22 cellular contexts compared by ENCODE assay signal in genomic region chr19:29953352-29954247, GRCh38. TPM values are rescaled to one million over a fixed set of nuclear protein-coding genes. Genes with fewer than 3 reads are reported as not detected.
DNase-seq lines count a peak whose midpoint lies in the region; ATAC-seq and TF ChIP-seq lines count a peak whose summit lies in the region.
"Had no signal": no experiment of that assay in that cellular context is flagged by ENCODE, and none has a peak within 500 bp of the region (broad histone marks: within the 10 kb centered on the region; RNA-seq: fewer than 3 reads in every experiment).

No MANE protein-coding gene starts in this region.

- no peaks in the 10 kb centered on the region for H3K9me3 ChIP-seq in mucosa of descending colon
- H3K9me3 ChIP-seq in right atrium auricular region: no peaks in the 10 kb centered on the region
- H3K9me3 ChIP-seq: stomach had no signal

- H3K9me3 Mint-ChIP-seq in T-helper 1 cell treated with Interleukin-12 subunit alpha and Interleukin-12 subunit beta and Interleukin-4 antibody, amounts not matched to agents 30 μg/mL and 1 μg/mL, for 36 hours: no peaks in the 10 kb centered on the region
- H3K9me3 Mint-ChIP-seq in activated T-helper 17 cell treated with anti-CD3 and anti-CD28 coated beads, Interleukin-2, amount 50 U/mL, for 72 hours: no peaks in the 10 kb centered on the region
- peaks cover under 1% of the 10 kb centered on the region for H3K9me3 Mint-ChIP-seq in glutamatergic neuron (ENCODE audit: unreplicated experiment)
- H3K9me3 Mint-ChIP-seq: activated CD4-positive, alpha-beta T cell treated with anti-CD3 and anti-CD28 coated beads, Interleukin-2, amount 10 ng/mL, durations not matched to agents 24 days and 14 days had no signal

- intact Hi-C loops in mucosa of descending colon (cut with DNase I, micrococcal nuclease): no loop called here

- H3K4me1 Mint-ChIP-seq in T-helper 1 cell treated with Interleukin-12 subunit alpha and Interleukin-12 subunit beta and Interleukin-4 antibody, amounts not matched to agents 30 μg/mL and 1 μg/mL, for 36 hours (ENCODE audit: low read depth): peaks cover 15% of the 10 kb centered on the region
- peaks cover 26% of the 10 kb centered on the region for H3K4me1 Mint-ChIP-seq in activated T-helper 17 cell treated with anti-CD3 and anti-CD28 coated beads, Interleukin-2, amount 50 U/mL, for 72 hours
- H3K4me1 Mint-ChIP-seq in glutamatergic neuron (ENCODE audit: low read depth, unreplicated experiment): peaks cover 3% of the 10 kb centered on the region
- H3K4me1 Mint-ChIP-seq: mesothelial cell of epicardium had no signal

- no peaks in the 10 kb centered on the region for H3K27me3 Mint-ChIP-seq in T-helper 1 cell treated with Interleukin-12 subunit alpha and Interleukin-12 subunit beta and Interleukin-4 antibody, amounts not matched to agents 30 μg/mL and 1 μg/mL, for 36 hours (ENCODE audit: low read depth)
- H3K27me3 Mint-ChIP-seq in activated T-helper 17 cell treated with anti-CD3 and anti-CD28 coated beads, Interleukin-2, amount 50 U/mL, for 72 hours: no peaks in the 10 kb centered on the region
- peaks cover under 1% of the 10 kb centered on the region for H3K27me3 Mint-ChIP-seq in glutamatergic neuron (ENCODE audit: unreplicated experiment)
- H3K27me3 Mint-ChIP-seq: activated CD4-positive, alpha-beta T cell treated with anti-CD3 and anti-CD28 coated beads, Interleukin-2, amount 10 ng/mL, durations not matched to agents 24 days and 14 days had no signal

- H3K27me3 ChIP-seq in HL-60 (ENCODE audit: insufficient read depth, poor library complexity, severe bottlenecking) (no peaks in the 10 kb centered on the region), right atrium auricular region (no peaks in the 10 kb centered on the region)
- H3K27me3 ChIP-seq: stomach had no signal

- H3K4me3 ChIP-seq in HL-60 (replicated peaks; ENCODE audit: insufficient read depth, low read length) (no peak overlapping the region), mucosa of descending colon (no peak overlapping the region), right atrium auricular region (no peak overlapping the region)
- H3K4me3 ChIP-seq: stomach had no signal

- DNase-seq in T-helper 1 cell (no peak), HL-60 (ENCODE audit: low read depth in 1 of 2, low spot score in 1 of 2) (no peak), glutamatergic neuron (no peak), mucosa of descending colon (no peak), right atrium auricular region (ENCODE audit: low spot score) (no peak), ACHN (no peak)
- DNase-seq: activated CD4-positive, alpha-beta T cell treated with anti-CD3 and anti-CD28 coated beads, Interleukin-2, amount 10 ng/mL, durations not matched to agents 24 days and 14 days; activated T-cell treated with anti-CD3 and anti-CD28 coated beads, Interleukin-2, amount 50 U/mL, for 1 hour; amniotic stem cell; DMS53; effector CD8-positive, alpha-beta T cell; H7; hypothalamus; NCI-H1694 treated with DMSO at 0.1 percent for 48 hours; NCI-H446; SHP77; stimulated activated CD4-positive, alpha-beta T cell treated with anti-CD3 and anti-CD28 coated beads, Interleukin-15, amount 100 ng/mL, for 24 hours; stomach had no signal

- H3K4me1 ChIP-seq in mucosa of descending colon (ENCODE audit: low read depth) (no peaks in the 10 kb centered on the region), right atrium auricular region (no peaks in the 10 kb centered on the region)

- in situ Hi-C loops in ACHN (cut with HindIII; ENCODE audit: low pct_ligation_motif_present, low pct_unique_long_range_greater_than_20kb, low sequenced_read_pairs): no loop called here

- peaks cover 11% of the 10 kb centered on the region for H3K36me3 Mint-ChIP-seq in T-helper 1 cell treated with Interleukin-12 subunit alpha and Interleukin-12 subunit beta and Interleukin-4 antibody, amounts not matched to agents 30 μg/mL and 1 μg/mL, for 36 hours (ENCODE audit: low read depth)
- peaks cover 21% of the 10 kb centered on the region for H3K36me3 Mint-ChIP-seq in activated T-helper 17 cell treated with anti-CD3 and anti-CD28 coated beads, Interleukin-2, amount 50 U/mL, for 72 hours (ENCODE audit: low read depth)
- peaks cover 6% of the 10 kb centered on the region for H3K36me3 Mint-ChIP-seq in glutamatergic neuron (ENCODE audit: unreplicated experiment)

- H3K36me3 ChIP-seq in mucosa of descending colon (ENCODE audit: low read depth) (no peaks in the 10 kb centered on the region), right atrium auricular region (no peaks in the 10 kb centered on the region)
- H3K36me3 ChIP-seq: stomach had no signal

- H3K27ac ChIP-seq in HL-60 (replicated peaks) (peak overlapping the region; percentile 23; the same call in 1 of the 2 replicates), right atrium auricular region (no peak overlapping the region)
- H3K27ac ChIP-seq: stomach had no signal

- peak overlapping the region; percentile 32 for H3K27ac Mint-ChIP-seq in T-helper 1 cell treated with Interleukin-12 subunit alpha and Interleukin-12 subunit beta and Interleukin-4 antibody, amounts not matched to agents 30 μg/mL and 1 μg/mL, for 36 hours
- H3K27ac Mint-ChIP-seq in activated T-helper 17 cell treated with anti-CD3 and anti-CD28 coated beads, Interleukin-2, amount 50 U/mL, for 72 hours: peak overlapping the region; percentile 34
- H3K27ac Mint-ChIP-seq in glutamatergic neuron (ENCODE audit: unreplicated experiment): peak overlapping the region; percentile 77
- H3K27ac Mint-ChIP-seq: activated CD4-positive, alpha-beta T cell treated with anti-CD3 and anti-CD28 coated beads, Interleukin-2, amount 10 ng/mL, durations not matched to agents 24 days and 14 days; mesothelial cell of epicardium had no signal

- H3K4me3 Mint-ChIP-seq in T-helper 1 cell treated with Interleukin-12 subunit alpha and Interleukin-12 subunit beta and Interleukin-4 antibody, amounts not matched to agents 30 μg/mL and 1 μg/mL, for 36 hours: no peak overlapping the region
- no peak overlapping the region for H3K4me3 Mint-ChIP-seq in activated T-helper 17 cell treated with anti-CD3 and anti-CD28 coated beads, Interleukin-2, amount 50 U/mL, for 72 hours
- no peak overlapping the region for H3K4me3 Mint-ChIP-seq in glutamatergic neuron (ENCODE audit: unreplicated experiment)
- H3K4me3 Mint-ChIP-seq: activated CD4-positive, alpha-beta T cell treated with anti-CD3 and anti-CD28 coated beads, Interleukin-2, amount 10 ng/mL, durations not matched to agents 24 days and 14 days; CD14-positive monocyte; mesothelial cell of epicardium had no signal

- peak; percentile 38 for ATAC-seq in activated T-helper 17 cell treated with anti-CD3 and anti-CD28 coated beads, Interleukin-2, amount 50 U/mL, for 72 hours (replicated peaks)
- ATAC-seq in mucosa of descending colon: no peak

- no peak for TF ChIP-seq CTCF in HL-60 (IDR thresholded peaks at IDR 0.05; ENCODE audit: insufficient read depth, low read length)
- TF ChIP-seq CTCF in glutamatergic neuron (IDR thresholded peaks at IDR 0.05; ENCODE audit: partially characterized antibody, unreplicated experiment): no peak
- TF ChIP-seq CTCF in mucosa of descending colon (IDR thresholded peaks at IDR 0.05): no peak
- no peak for TF ChIP-seq CTCF in right atrium auricular region (IDR thresholded peaks at IDR 0.05)

RNA-seq across cellular contexts. Expression of gene URI1, which starts 11.6 kb away (rescaled TPM):
- total RNA-seq in activated T-helper 17 cell treated with anti-CD3 and anti-CD28 coated beads, Interleukin-2, amount 50 U/mL, for 72 hours: 10 to 100 TPM; 61.8 to 72.8 TPM
- total RNA-seq in glutamatergic neuron (ENCODE audit: unreplicated experiment) (43.7 TPM), mucosa of descending colon (10 to 100 TPM; 40.0 to 65.5 (median 43.4) TPM), right atrium auricular region (10 to 100 TPM; 29.3 to 34.7 TPM)
